27 cellular contexts compared by ENCODE assay signal in the genomic region with DNA sequence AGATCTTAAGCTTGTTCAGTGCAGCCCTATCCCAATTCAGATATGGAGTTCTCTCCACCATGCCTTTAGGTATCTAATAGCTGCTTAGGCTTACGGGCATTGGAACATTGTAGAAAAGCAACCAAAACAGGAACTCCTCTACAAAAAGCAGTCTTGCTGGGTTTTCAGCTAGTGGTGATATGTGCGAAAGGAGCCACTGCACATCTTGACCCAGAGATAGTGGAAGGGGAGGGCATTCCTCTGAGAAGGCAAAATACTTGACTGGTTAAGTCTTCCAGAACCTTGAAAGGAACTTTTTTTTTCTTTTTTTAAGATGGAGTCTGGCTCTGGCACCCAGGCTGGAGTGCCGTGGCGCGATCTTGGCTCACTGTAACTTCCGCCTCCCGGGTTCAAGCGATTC. TPM values are rescaled to one million over a fixed set of nuclear protein-coding genes. Genes with fewer than 3 reads are reported as not detected.
"Had no signal": no experiment of that assay in that cellular context is flagged by ENCODE, and none has a peak within 500 bp of the region (broad histone marks: within the 10 kb centered on the region; RNA-seq: fewer than 3 reads in every experiment).

No MANE protein-coding gene starts in this region.

- H3K36me3 ChIP-seq: neural progenitor cell, ovary, right lobe of liver, sigmoid colon, stomach, thoracic aorta, thyroid gland, tibial nerve, upper lobe of left lung, vagina had no signal

- H3K27ac ChIP-seq: neural progenitor cell, ovary, parathyroid adenoma, psoas muscle, right lobe of liver, sigmoid colon, stomach, thoracic aorta, thyroid gland, tibial nerve, upper lobe of left lung, vagina had no signal

- H3K4me1 ChIP-seq: parathyroid adenoma, psoas muscle, right lobe of liver, sigmoid colon, thyroid gland, vagina had no signal

- H2AFZ ChIP-seq: neural progenitor cell, parathyroid adenoma had no signal

- H3K9me3 ChIP-seq: ovary, psoas muscle, right lobe of liver, sigmoid colon, stomach, thoracic aorta, thyroid gland, tibial nerve, upper lobe of left lung, vagina had no signal

- H3K79me2 ChIP-seq: parathyroid adenoma had no signal

- H3K27me3 ChIP-seq: neural progenitor cell, ovary, right lobe of liver, sigmoid colon, stomach, thyroid gland, tibial nerve, upper lobe of left lung, vagina had no signal

- H3K4me2 ChIP-seq: neural progenitor cell had no signal

- FAIRE-seq: small intestine, urothelium cell line had no signal

- H3K9ac ChIP-seq: neural progenitor cell, parathyroid adenoma had no signal

- ATAC-seq: psoas muscle; right cardiac atrium; right lobe of liver; stimulated activated effector memory CD8-positive, alpha-beta T cell treated with anti-CD3 and anti-CD28 coated beads, Interleukin-12 subunit alpha, Interleukin-12 subunit beta, amount 100 ng/mL, for 72 hours; stimulated activated naive B cell treated with anti-CD40 and anti-IgM and Interleukin-4, amounts not matched to agents 10 μg/mL and 1 μg/mL and 100 μg/mL, for 72 hours had no signal

- DNase-seq: occipital lobe; ovary; posterior cingulate gyrus; psoas muscle; right cardiac atrium; right lobe of liver; sigmoid colon; small intestine; stimulated activated CD4-positive, alpha-beta T cell treated with anti-CD3 and anti-CD28 coated beads, Interleukin-15, amount 100 ng/mL, for 24 hours; stimulated activated CD4-positive, alpha-beta T cell treated with anti-CD3 and anti-CD28 coated beads, Interleukin-2, amount 100 ng/mL, for 24 hours; stimulated activated CD4-positive, alpha-beta T cell treated with anti-CD3 and anti-CD28 coated beads, Interleukin-2, amount 100 ng/mL, for 48 hours; stimulated activated CD4-positive, alpha-beta T cell treated with anti-CD3 and anti-CD28 coated beads, Interleukin-4, amount 100 ng/mL, for 24 hours; stimulated activated naive B cell treated with anti-CD40 and anti-IgM and Interleukin-4, amounts not matched to agents 10 μg/mL and 1 μg/mL and 100 μg/mL, for 72 hours; stimulated activated naive CD4-positive, alpha-beta T cell treated with Interleukin-2 at 50 U/mL for 16 hours; stomach; thyroid gland; trophoblast cell had no signal

- H3K4me3 ChIP-seq: neural progenitor cell, ovary, psoas muscle, right lobe of liver, sigmoid colon, stomach, thoracic aorta, thyroid gland, tibial nerve, upper lobe of left lung, vagina had no signal

RNA-seq across cellular contexts. Expression of gene TNFAIP6, which starts 2.6 kb away (rescaled TPM):
- total RNA-seq: progenitor cell of endocrine pancreas had no signal
- polyA plus RNA-seq: neural cell had no signal
